Comparison of ENCODE assay signal across 8 cellular contexts in genomic region chr18:57446322-57446721, GRCh38. TPM values are rescaled to one million over a fixed set of nuclear protein-coding genes. Genes with fewer than 3 reads are reported as not detected.
DNase-seq lines count a peak whose midpoint lies in the region; ATAC-seq, FAIRE-seq and TF ChIP-seq lines count a peak whose summit lies in the region.

No MANE protein-coding gene starts in this region.

- TF ChIP-seq CTCF in endothelial cell (IDR thresholded peaks at IDR 0.05; ENCODE audit: unreplicated experiment), result peak; percentile 48

- ATAC-seq in stimulated activated naive CD8-positive, alpha-beta T cell treated with anti-CD3 and anti-CD28 coated beads, Interleukin-15, amount 100 ng/mL, for 72 hours, result peak; percentile 33
- ATAC-seq in stimulated activated naive CD8-positive, alpha-beta T cell treated with anti-CD3 and anti-CD28 coated beads, Interleukin-15, Interleukin-2, amounts not matched to agents 100 U/mL and 50 U/mL, for 24 hours, result no peak
- no peak for ATAC-seq in activated T-helper 17 cell treated with anti-CD3 and anti-CD28 coated beads, Interleukin-2, amount 50 U/mL, for 72 hours (replicated peaks)
- ATAC-seq in HG03457 (IDR thresholded peaks at IDR 0.05; ENCODE audit: unreplicated experiment), result no peak

- peaks cover 91% of the 10 kb centered on the region for H3K27me3 Mint-ChIP-seq in stimulated activated naive CD8-positive, alpha-beta T cell treated with anti-CD3 and anti-CD28 coated beads, Interleukin-15, amount 100 ng/mL, for 72 hours
- peaks cover 22% of the 10 kb centered on the region for H3K27me3 Mint-ChIP-seq in endothelial cell (ENCODE audit: unreplicated experiment)
- H3K27me3 Mint-ChIP-seq in activated T-helper 17 cell treated with anti-CD3 and anti-CD28 coated beads, Interleukin-2, amount 50 U/mL, for 72 hours, result peaks cover 58% of the 10 kb centered on the region

- peak in 1 of 2 donors; percentile 24 for DNase-seq in stimulated activated naive CD8-positive, alpha-beta T cell treated with anti-CD3 and anti-CD28 coated beads, Interleukin-15, amount 100 ng/mL, for 72 hours
- no peak for DNase-seq in stimulated activated naive CD8-positive, alpha-beta T cell treated with anti-CD3 and anti-CD28 coated beads, Interleukin-15, Interleukin-2, amounts not matched to agents 100 U/mL and 50 U/mL, for 24 hours
- peak; percentile 4 for DNase-seq in NCI-H526 treated with DMSO at 0.1 percent for 48 hours (lab: John Stamatoyannopoulos, UW)
- peak; percentile 69 for DNase-seq in endothelial cell (ENCODE audit: low spot score)
- DNase-seq in urothelium cell line (ENCODE audit: low spot score), result peak; percentile 47
- DNase-seq in epidermal melanocyte (ENCODE audit: insufficient read length, low spot score), result no peak

- H3K4me1 Mint-ChIP-seq in stimulated activated naive CD8-positive, alpha-beta T cell treated with anti-CD3 and anti-CD28 coated beads, Interleukin-15, amount 100 ng/mL, for 72 hours, result peaks cover 5% of the 10 kb centered on the region
- peaks cover 37% of the 10 kb centered on the region for H3K4me1 Mint-ChIP-seq in endothelial cell (ENCODE audit: unreplicated experiment)
- H3K4me1 Mint-ChIP-seq in activated T-helper 17 cell treated with anti-CD3 and anti-CD28 coated beads, Interleukin-2, amount 50 U/mL, for 72 hours, result no peaks in the 10 kb centered on the region

- H3K27ac Mint-ChIP-seq in stimulated activated naive CD8-positive, alpha-beta T cell treated with anti-CD3 and anti-CD28 coated beads, Interleukin-15, amount 100 ng/mL, for 72 hours, result no peak overlapping the region
- no peak overlapping the region for H3K27ac Mint-ChIP-seq in endothelial cell (ENCODE audit: unreplicated experiment)
- no peak overlapping the region for H3K27ac Mint-ChIP-seq in activated T-helper 17 cell treated with anti-CD3 and anti-CD28 coated beads, Interleukin-2, amount 50 U/mL, for 72 hours

- H3K4me3 Mint-ChIP-seq in stimulated activated naive CD8-positive, alpha-beta T cell treated with anti-CD3 and anti-CD28 coated beads, Interleukin-15, amount 100 ng/mL, for 72 hours, result no peak overlapping the region
- no peak overlapping the region for H3K4me3 Mint-ChIP-seq in endothelial cell (ENCODE audit: unreplicated experiment)
- no peak overlapping the region for H3K4me3 Mint-ChIP-seq in activated T-helper 17 cell treated with anti-CD3 and anti-CD28 coated beads, Interleukin-2, amount 50 U/mL, for 72 hours

- peaks cover 3% of the 10 kb centered on the region for H3K36me3 Mint-ChIP-seq in endothelial cell (ENCODE audit: low read depth, unreplicated experiment)
- peaks cover 4% of the 10 kb centered on the region for H3K36me3 Mint-ChIP-seq in activated T-helper 17 cell treated with anti-CD3 and anti-CD28 coated beads, Interleukin-2, amount 50 U/mL, for 72 hours (ENCODE audit: low read depth)

- no peak for FAIRE-seq in urothelium cell line (lab: Jason Lieb, UNC)

- H3K9me3 Mint-ChIP-seq in stimulated activated naive CD8-positive, alpha-beta T cell treated with anti-CD3 and anti-CD28 coated beads, Interleukin-15, amount 100 ng/mL, for 72 hours, result no peaks in the 10 kb centered on the region
- H3K9me3 Mint-ChIP-seq in endothelial cell (ENCODE audit: unreplicated experiment), result no peaks in the 10 kb centered on the region
- H3K9me3 Mint-ChIP-seq in activated T-helper 17 cell treated with anti-CD3 and anti-CD28 coated beads, Interleukin-2, amount 50 U/mL, for 72 hours, result peaks cover 4% of the 10 kb centered on the region

RNA-seq across cellular contexts. Expression of gene ONECUT2, which starts 11.1 kb away (rescaled TPM):
- total RNA-seq in endothelial cell (ENCODE audit: unreplicated experiment), result 1.1 TPM
- total RNA-seq in activated T-helper 17 cell treated with anti-CD3 and anti-CD28 coated beads, Interleukin-2, amount 50 U/mL, for 72 hours, result under 1 TPM in 1 of 2 donors, not detected in 1; 0.52 TPM

Comparison
In these comparisons a context has a peak if more than half of its experiments do, and no peak if none do; other contexts are left out.
1. DNase-seq: peak in NCI-H526 treated with DMSO at 0.1 percent for 48 hours (single experiment), endothelial cell (single experiment) and urothelium cell line (single experiment); none in stimulated activated naive CD8-positive, alpha-beta T cell treated with anti-CD3 and anti-CD28 coated beads, Interleukin-15, Interleukin-2, amounts not matched to agents 100 U/mL and 50 U/mL, for 24 hours (single experiment) and epidermal melanocyte (single experiment).